8 cellular contexts compared by ENCODE assay signal in the genomic region with DNA sequence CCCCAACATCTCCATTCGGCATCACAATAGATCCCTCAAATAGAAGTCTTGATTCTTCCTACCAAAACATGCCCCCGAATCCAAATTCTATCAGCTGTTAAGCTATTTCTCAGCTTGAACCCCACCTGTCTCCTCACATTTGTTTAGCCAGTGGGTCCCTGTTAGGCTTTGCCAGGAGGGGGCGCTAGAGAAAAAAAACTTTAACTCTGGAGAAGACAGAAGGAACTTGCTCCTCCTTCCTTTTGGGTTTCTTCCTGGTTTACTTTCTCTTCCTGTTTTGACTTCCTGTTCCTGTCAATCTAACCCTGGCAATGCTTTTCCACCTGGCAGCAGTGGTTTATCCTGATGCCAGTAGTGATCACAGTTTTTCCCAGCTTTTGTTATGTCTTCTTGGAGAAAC.
DNase-seq lines count a peak whose midpoint lies in the region; ATAC-seq and FAIRE-seq lines count a peak whose summit lies in the region.

No MANE protein-coding gene starts in this region.

- H3K4me3 ChIP-seq in iPS DF 6.9 (ENCODE audit: low read length): no peak overlapping the region

- no peaks in the 10 kb centered on the region for H3K36me3 ChIP-seq in iPS DF 6.9 (ENCODE audit: control insufficient read depth, insufficient read depth, low read length)

- no peak overlapping the region for H3K27ac ChIP-seq in iPS DF 6.9 (ENCODE audit: low read length)

- no CpG with 5 or more reads among the region's 3 CpGs for WGBS in iPS DF 6.9 (ENCODE audit: insufficient coverage, insufficient read length)

- no peaks in the 10 kb centered on the region for H3K9me3 ChIP-seq in iPS DF 6.9 (ENCODE audit: control insufficient read depth, insufficient read depth, low read length)

- DNase-seq in ELR (ENCODE audit: low read depth) (peak; percentile 15), HT1080 (ENCODE audit: low read depth) (peak; percentile 48), SW480 (ENCODE audit: low spot score) (peak; percentile 11), iPS DF 6.9 (ENCODE audit: low read depth, low spot score) (peak; percentile 52), urothelium cell line (ENCODE audit: low spot score) (peak; percentile 24), posterior vena cava (ENCODE audit: low spot score) (no peak), mesenteric fat pad (ENCODE audit: low spot score) (no peak)

- no peak for FAIRE-seq in urothelium cell line (lab: Jason Lieb, UNC)

- ATAC-seq in GM21737 (IDR thresholded peaks at IDR 0.05; ENCODE audit: unreplicated experiment): no peak

- peaks cover 3% of the 10 kb centered on the region for H3K4me1 ChIP-seq in iPS DF 6.9 (ENCODE audit: control insufficient read depth, insufficient read depth, low read length)

- H3K27me3 ChIP-seq in iPS DF 6.9 (ENCODE audit: control insufficient read depth, insufficient read depth, low read length): no peaks in the 10 kb centered on the region

- intact Hi-C loops in posterior vena cava (cut with DNase I): loop anchor here in 1 of 2 donors (10.0 kb wide), 1 partner anchor 276 kb away; no protein-coding TSS in a partner anchor

Comparison
In these comparisons a context has a peak if more than half of its experiments do, and no peak if none do; other contexts are left out.
1. DNase-seq: peak in ELR (single experiment), HT1080 (single experiment), SW480 (single experiment), iPS DF 6.9 (single experiment) and urothelium cell line (single experiment); none in posterior vena cava (single experiment) and mesenteric fat pad (single experiment).